In the genomic region with DNA sequence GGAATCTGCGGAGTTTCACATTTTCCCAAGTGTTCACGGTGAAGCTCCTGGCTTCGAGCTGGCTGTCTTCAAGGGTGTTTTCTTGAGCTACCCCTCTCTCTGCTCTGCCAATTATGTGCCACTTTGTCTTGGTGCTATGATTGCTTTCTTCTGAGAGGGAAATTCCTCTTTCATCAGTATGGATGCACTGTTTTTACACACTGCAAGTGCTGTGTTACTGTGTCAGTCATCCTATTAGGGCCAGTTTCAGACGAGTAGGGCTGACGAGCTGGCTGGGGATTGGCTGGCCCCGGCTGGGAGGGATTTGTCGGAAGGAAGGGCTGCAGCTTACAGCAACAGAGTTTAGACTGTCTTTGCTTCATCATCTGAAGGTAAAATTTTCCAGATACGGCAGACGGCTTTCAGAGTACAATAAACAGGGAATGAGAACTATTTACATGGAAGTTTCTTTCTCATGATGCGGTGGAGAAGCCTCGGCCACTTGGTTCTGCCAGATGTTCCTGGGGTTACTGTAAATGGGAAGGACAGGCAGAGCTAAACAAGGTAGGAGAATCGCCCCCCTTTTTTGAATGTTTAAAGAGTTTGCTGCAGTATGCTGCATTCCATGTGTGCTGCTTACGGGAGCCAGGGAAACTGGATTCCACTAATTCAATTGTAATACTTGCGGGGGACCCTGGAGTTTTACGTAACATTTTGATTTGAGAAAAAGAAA, we compare ENCODE assay signal across 1 cellular context.
TF ChIP-seq lines count a peak whose summit lies in the region.

A gene with protein sequence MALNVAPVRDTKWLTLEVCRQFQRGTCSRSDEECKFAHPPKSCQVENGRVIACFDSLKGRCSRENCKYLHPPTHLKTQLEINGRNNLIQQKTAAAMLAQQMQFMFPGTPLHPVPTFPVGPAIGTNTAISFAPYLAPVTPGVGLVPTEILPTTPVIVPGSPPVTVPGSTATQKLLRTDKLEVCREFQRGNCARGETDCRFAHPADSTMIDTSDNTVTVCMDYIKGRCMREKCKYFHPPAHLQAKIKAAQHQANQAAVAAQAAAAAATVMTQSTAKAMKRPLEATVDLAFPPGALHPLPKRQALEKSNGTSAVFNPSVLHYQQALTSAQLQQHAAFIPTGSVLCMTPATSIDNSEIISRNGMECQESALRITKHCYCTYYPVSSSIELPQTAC (plus strand): TSS at position 345 of the 712 bp plus-strand sequence. CDS start 53,903 bp downstream, outside the sequence.

TF ChIP-seq in H1, 55 proteins besides CTCF, POLR2A, EP300 and RAD21:
- peak; percentile 45; the same call in 1 of the 2 replicates for TF ChIP-seq RBBP5 (IDR thresholded peaks at IDR 0.05; ENCODE audit: borderline replicate concordance, low read depth, low read length)
- TF ChIP-seq TAF1 (IDR thresholded peaks at IDR 0.05; ENCODE audit: low read depth, low read length), result no peak
- TF ChIP-seq TEAD4 (IDR thresholded peaks at IDR 0.05; ENCODE audit: low read depth, low read length), result peak; percentile 78
- no peak for TF ChIP-seq JUN (IDR thresholded peaks at IDR 0.05; ENCODE audit: low read depth, low read length)
- peak; percentile 9; the same call in 1 of the 2 replicates for TF ChIP-seq SP1 (IDR thresholded peaks at IDR 0.05; ENCODE audit: low read depth, low read length)
- no peak for TF ChIP-seq SP4 (IDR thresholded peaks at IDR 0.05; ENCODE audit: low read length)
- TF ChIP-seq, protein P1, sequence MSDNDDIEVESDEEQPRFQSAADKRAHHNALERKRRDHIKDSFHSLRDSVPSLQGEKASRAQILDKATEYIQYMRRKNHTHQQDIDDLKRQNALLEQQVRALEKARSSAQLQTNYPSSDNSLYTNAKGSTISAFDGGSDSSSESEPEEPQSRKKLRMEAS (IDR thresholded peaks at IDR 0.05), result no peak
- no peak for TF ChIP-seq TAF7 (optimal IDR thresholded peaks at IDR 0.05; ENCODE audit: borderline replicate concordance, low read depth, low read length)
- TF ChIP-seq ASH2L (IDR thresholded peaks at IDR 0.05; ENCODE audit: low read length), result peak; percentile 65
- TF ChIP-seq PHF8 (conservative IDR thresholded peaks at IDR 0.05; ENCODE audit: low read depth, low read length), result 0 out of 2 replicates have a peak, but pooled peaks have one; percentile 20
- TF ChIP-seq SUZ12 (IDR thresholded peaks at IDR 0.05; ENCODE audit: low read length), result no peak
TF ChIP-seq in H1: peak in this region for 5.
